11 cellular contexts compared by ENCODE assay signal in the genomic region with DNA sequence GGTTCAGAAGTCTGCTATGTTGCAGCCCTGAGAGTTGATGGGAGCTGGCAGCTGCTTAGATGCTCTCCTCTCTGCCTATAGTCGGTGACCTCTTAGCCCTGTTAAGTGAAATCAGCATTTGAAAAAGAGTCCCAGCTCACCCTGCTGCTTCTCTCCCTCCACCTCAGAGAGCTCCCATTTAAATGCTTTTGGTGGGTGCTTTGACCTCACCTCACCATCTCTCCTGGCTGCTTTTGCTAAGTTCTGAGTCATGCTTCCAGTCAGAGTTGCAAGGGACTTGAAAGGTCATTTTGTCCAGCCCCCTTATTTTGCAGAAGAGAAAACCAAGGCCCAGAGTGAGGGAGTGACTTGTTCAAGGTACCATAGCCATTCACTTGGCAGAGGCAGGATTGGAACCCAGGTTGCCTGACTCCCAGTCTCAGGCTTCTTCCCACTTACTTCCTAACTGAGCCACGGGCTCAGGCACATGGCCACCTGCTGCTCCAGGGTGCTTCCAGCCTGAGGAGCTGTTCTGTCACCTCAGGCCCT. TPM values are rescaled to one million over a fixed set of nuclear protein-coding genes. Genes with fewer than 3 reads are reported as not detected.
A peak's percentile ranks its signal among the peaks of the same experiment; 100 is the strongest.
DNase-seq lines count a peak whose midpoint lies in the region; ATAC-seq and TF ChIP-seq lines count a peak whose summit lies in the region.
"Had no signal": no experiment of that assay in that cellular context is flagged by ENCODE, and none has a peak within 500 bp of the region (broad histone marks: within the 10 kb centered on the region; RNA-seq: fewer than 3 reads in every experiment).

No MANE protein-coding gene starts in this region.

- no peaks in the 10 kb centered on the region for H3K9me3 ChIP-seq in heart right ventricle
- no peaks in the 10 kb centered on the region for H3K9me3 ChIP-seq in adipocyte (ENCODE audit: control insufficient read depth, low read length)
- H3K9me3 ChIP-seq: SJSA1 had no signal

- no peaks in the 10 kb centered on the region for H3K36me3 Mint-ChIP-seq in type B pancreatic cell
- H3K36me3 Mint-ChIP-seq: naive B cell had no signal

- TF ChIP-seq CTCF in heart right ventricle (IDR thresholded peaks at IDR 0.05), result no peak
- TF ChIP-seq CTCF in type B pancreatic cell (conservative IDR thresholded peaks at IDR 0.05), result no peak

- 31 to 46% methylated on average over 2 of the region's 2 CpGs for WGBS in heart right ventricle, 2 donors

- H3K4me3 ChIP-seq in heart right ventricle, result peak overlapping the region in 9 of 10 donors; percentile 9 to 95 (median 87)
- H3K4me3 ChIP-seq in adipocyte (ENCODE audit: low read length), result peak overlapping the region; percentile 97
- H3K4me3 ChIP-seq: SJSA1 had no signal

- peak overlapping the region; percentile 97 for H3K9ac ChIP-seq in adipocyte (ENCODE audit: low read length)

- intact Hi-C loops in heart right ventricle (cut with DNase I) (loop anchor here in 5 of 10 donors (2.0 to 5.0 kb wide), 3 partner anchors 34 to 39 kb away; no protein-coding TSS in a partner anchor), left cardiac atrium (cut with DNase I) (loop anchor here in 1 of 2 donors (2.0 to 5.0 kb wide), 2 partner anchors 21 to 34 kb away; no protein-coding TSS in a partner anchor)

- DNase-seq in heart right ventricle, result no peak
- DNase-seq in left cardiac atrium, result no peak
- DNase-seq in adipocyte (ENCODE audit: low read depth), result peak; percentile 48
- DNase-seq in iPS-NIHi11 (ENCODE audit: low spot score), result peak; percentile 46
- DNase-seq in type B pancreatic cell (ENCODE audit: extremely low spot score, unreplicated experiment), result no peak
- DNase-seq in hepatic stellate cell (ENCODE audit: low spot score), result no peak
- DNase-seq: DMS79 treated with DMSO at 0.1 percent for 48 hours, naive B cell had no signal

- peak overlapping the region; percentile 40 to 99 (median 98) for H3K27ac ChIP-seq in heart right ventricle

- H3K27me3 Mint-ChIP-seq in type B pancreatic cell, result peaks cover 16% of the 10 kb centered on the region
- H3K27me3 Mint-ChIP-seq: naive B cell had no signal

- H3K4me1 ChIP-seq in heart right ventricle (peaks cover 37 to 78% (median 73%) of the 10 kb centered on the region in 9 donors), adipocyte (ENCODE audit: control insufficient read depth, insufficient read depth, low read length) (peaks cover 58% of the 10 kb centered on the region)

- H3K4me3 Mint-ChIP-seq in type B pancreatic cell, result peak overlapping the region; percentile 99

- peak overlapping the region; percentile 96 for H3K27ac Mint-ChIP-seq in type B pancreatic cell

- ATAC-seq in heart right ventricle, result peak in 3 of 8 donors; percentile 1 to 5 (median 3)
- ATAC-seq in left cardiac atrium, result no peak
- no peak for ATAC-seq in GM19467 (IDR thresholded peaks at IDR 0.05; ENCODE audit: unreplicated experiment)
- no peak for ATAC-seq in HG03378 (IDR thresholded peaks at IDR 0.05; ENCODE audit: unreplicated experiment)

- peaks cover 0 to 9% (median 0%) of the 10 kb centered on the region in 9 donors for H3K36me3 ChIP-seq in heart right ventricle
- H3K36me3 ChIP-seq in adipocyte (ENCODE audit: control insufficient read depth, insufficient read depth, low read length, severe bottlenecking), result no peaks in the 10 kb centered on the region

- H3K27me3 ChIP-seq in heart right ventricle, result no peaks in the 10 kb centered on the region
- H3K27me3 ChIP-seq in adipocyte (replicated peaks; ENCODE audit: control insufficient read depth, insufficient read depth, low read length), result no peaks in the 10 kb centered on the region
- H3K27me3 ChIP-seq: SJSA1 had no signal

- no peaks in the 10 kb centered on the region for H3K9me3 Mint-ChIP-seq in type B pancreatic cell
- H3K9me3 Mint-ChIP-seq: naive B cell had no signal

- peaks cover 54% of the 10 kb centered on the region for H3K4me1 Mint-ChIP-seq in type B pancreatic cell (ENCODE audit: unreplicated experiment)

RNA-seq across cellular contexts. Expression of a gene that starts 3.3 kb away (rescaled TPM):
- total RNA-seq in heart right ventricle (100 to 1,000 TPM; 169 to 323 (median 224) TPM), left cardiac atrium (100 to 1,000 TPM; 154 to 219 TPM), type B pancreatic cell (ENCODE audit: low replicate concordance) (62.3 and 63.1 TPM in 2 replicates)
- polyA plus RNA-seq in heart right ventricle, result 100 to 1,000 TPM; 101 to 144 TPM

RNA-seq across cellular contexts. Expression of a gene that starts 52.6 kb away (rescaled TPM):
- 10 to 100 TPM; 10.4 to 27.9 (median 20.8) TPM for total RNA-seq in heart right ventricle
- polyA plus RNA-seq in heart right ventricle, result 10 to 100 TPM in 1 of 2 donors, 1 to 10 TPM in 1; 4.1 to 31.1 TPM
- 10 to 100 TPM; 12.4 to 18.7 TPM for total RNA-seq in left cardiac atrium
- 1.0 and 7.2 TPM in 2 replicates for total RNA-seq in type B pancreatic cell (ENCODE audit: low replicate concordance)

Comparison
In these comparisons a context has a peak if more than half of its experiments do, and no peak if none do; other contexts are left out.
1. DNase-seq: peak in adipocyte (single experiment) and iPS-NIHi11 (single experiment); none in heart right ventricle (0 of 2), left cardiac atrium (single experiment), type B pancreatic cell (single experiment) and hepatic stellate cell (single experiment).